Comparison of ENCODE assay signal across 20 cellular contexts in the genomic region with DNA sequence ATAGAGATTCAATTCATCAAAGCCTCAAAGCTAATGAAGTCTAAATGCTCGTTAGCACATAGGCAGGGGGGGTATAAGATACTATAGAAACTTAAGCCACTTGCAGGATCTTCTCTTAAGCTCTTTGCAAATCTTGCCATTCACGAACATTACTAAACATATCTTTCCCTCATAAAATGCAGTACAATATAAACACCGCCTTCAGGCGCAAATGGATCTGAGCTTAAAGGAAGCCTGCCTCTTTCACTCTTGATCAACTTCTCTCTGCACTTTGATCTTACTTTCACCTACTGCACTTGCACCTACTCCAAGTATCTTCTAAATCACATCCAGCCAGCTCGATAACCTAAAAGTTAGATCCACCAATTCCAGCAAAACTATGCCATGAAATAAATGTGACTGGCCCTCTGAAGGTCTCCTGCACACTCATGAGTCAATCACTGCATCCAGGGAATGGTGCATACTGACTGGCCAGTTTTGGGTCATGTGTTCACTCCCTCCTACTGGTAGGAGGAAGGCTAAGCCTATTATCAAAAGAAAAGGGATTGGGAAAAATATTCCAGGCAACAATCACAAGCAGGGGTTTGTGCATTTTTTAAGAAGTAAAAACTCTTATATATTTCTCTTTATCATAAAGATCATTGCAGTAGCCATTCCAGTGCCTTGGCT.
A peak's percentile ranks its signal among the peaks of the same experiment; 100 is the strongest.
DNase-seq lines count a peak whose midpoint lies in the region; ATAC-seq, FAIRE-seq and TF ChIP-seq lines count a peak whose summit lies in the region.
"Had no signal": no experiment of that assay in that cellular context is flagged by ENCODE, and none has a peak within 500 bp of the region (broad histone marks: within the 10 kb centered on the region; RNA-seq: fewer than 3 reads in every experiment).

No MANE protein-coding gene starts in this region.

- H3K14ac ChIP-seq in mesenchymal stem cell (ENCODE audit: low read length in 2 of 2), result no peak overlapping the region

- H3K9ac ChIP-seq in OCI-LY3 (ENCODE audit: low read length) (no peak overlapping the region), mesenchymal stem cell (ENCODE audit: low read length) (no peak overlapping the region)
- H3K9ac ChIP-seq: BLaER1 had no signal

- H2AFZ ChIP-seq in OCI-LY3 (ENCODE audit: low read depth, low read length) (no peak overlapping the region), mesenchymal stem cell (ENCODE audit: low read depth, low read length) (no peak overlapping the region)

- no peaks in the 10 kb centered on the region for H3K9me3 ChIP-seq in OCI-LY3 (ENCODE audit: insufficient read depth, low read length)
- no peaks in the 10 kb centered on the region for H3K9me3 ChIP-seq in mesenchymal stem cell (ENCODE audit: control insufficient read depth, low read length)
- H3K9me3 ChIP-seq: Peyer's patch had no signal

- H2AK5ac ChIP-seq in mesenchymal stem cell (ENCODE audit: low read length, severe bottlenecking), result no peak overlapping the region

- no peak overlapping the region for H4K8ac ChIP-seq in mesenchymal stem cell (ENCODE audit: low read length)

- H3K27ac ChIP-seq in OCI-LY3 (ENCODE audit: low read length) (no peak overlapping the region), mesenchymal stem cell (ENCODE audit: low read length, poor library complexity, severe bottlenecking) (no peak overlapping the region)
- H3K27ac ChIP-seq: BLaER1, Peyer's patch had no signal

- peaks cover 4% of the 10 kb centered on the region; the same call in 1 of the 2 replicates for H3K79me2 ChIP-seq in OCI-LY3 (ENCODE audit: low read length)

- TF ChIP-seq CTCF in OCI-LY3 (IDR thresholded peaks at IDR 0.05; ENCODE audit: low read depth, low read length), result no peak

- H3K4me2 ChIP-seq in OCI-LY3 (ENCODE audit: low read length) (0 out of 2 replicates have a peak overlapping the region, but pooled peaks have one; percentile 21), mesenchymal stem cell (ENCODE audit: low read length, poor library complexity, severe bottlenecking) (peak overlapping the region; percentile 20)
- H3K4me2 ChIP-seq: BLaER1 had no signal

- H2BK15ac ChIP-seq in mesenchymal stem cell (ENCODE audit: low read depth, poor library complexity, severe bottlenecking), result no peak overlapping the region

- H3K36me3 ChIP-seq in OCI-LY3 (replicated peaks; ENCODE audit: low read depth, low read length) (no peaks in the 10 kb centered on the region), mesenchymal stem cell (ENCODE audit: control insufficient read depth in 1 of 2, insufficient read depth in 2 of 2, low read depth in 1 of 2, low read length in 2 of 2) (no peaks in the 10 kb centered on the region)
- H3K36me3 ChIP-seq: BLaER1, Peyer's patch had no signal

- peaks cover 10% of the 10 kb centered on the region for H3K79me1 ChIP-seq in mesenchymal stem cell (replicated peaks; ENCODE audit: low read length, poor library complexity, severe bottlenecking)

- no peak overlapping the region for H4K91ac ChIP-seq in mesenchymal stem cell (ENCODE audit: low read length)

- no peak overlapping the region for H2BK5ac ChIP-seq in mesenchymal stem cell (ENCODE audit: low read depth, low read length, poor library complexity, severe bottlenecking)

- no peak for ATAC-seq in HG02678 (IDR thresholded peaks at IDR 0.05; ENCODE audit: unreplicated experiment)
- ATAC-seq: K562 had no signal

- no peak overlapping the region for H3K18ac ChIP-seq in mesenchymal stem cell (ENCODE audit: low read depth in 1 of 2, low read length in 2 of 2)

- WGBS in mesenchymal stem cell, result 98% methylated on average over 5 of the region's 5 CpGs

- H3K4me3 ChIP-seq in OCI-LY3 (ENCODE audit: low read length) (no peak overlapping the region), mesenchymal stem cell (ENCODE audit: insufficient read depth in 1 of 2, low read depth in 1 of 2, low read length in 2 of 2) (no peak overlapping the region)
- H3K4me3 ChIP-seq: BLaER1, K562, Peyer's patch had no signal

- no peak for DNase-seq in GM19239 (ENCODE audit: insufficient read length, low spot score)
- no peak for DNase-seq in mesenchymal stem cell
- no peak for DNase-seq in SIG-M5 treated with dmso at 0.1 percent for 504 hours (lab: John Stamatoyannopoulos, UW; ENCODE audit: unreplicated experiment)
- DNase-seq in KBM-7, result no peak
- DNase-seq in EL, result no peak
- DNase-seq: DND-41, GF-D8, NCI-H1092, NCI-H146, NCI-H2081 treated with DMSO at 0.1 percent for 48 hours, NCI-H510A, NCI-H774, Peyer's patch, SHP77 had no signal

- in situ Hi-C loops in KBM-7 (cut with MboI; ENCODE audit: low pct_unique_long_range_greater_than_20kb, low sequenced_read_pairs), result no loop called here

- H4K20me1 ChIP-seq in OCI-LY3 (ENCODE audit: insufficient read depth, low read length), result no peaks in the 10 kb centered on the region
- H4K20me1 ChIP-seq: BLaER1 had no signal

- H2BK12ac ChIP-seq in mesenchymal stem cell (ENCODE audit: low read length in 2 of 2), result no peak overlapping the region

- peak; percentile 74 for FAIRE-seq in GM19239 (lab: Jason Lieb, UNC)
- FAIRE-seq: GM12891, H1, K562 had no signal

- no peak overlapping the region for H2BK120ac ChIP-seq in mesenchymal stem cell (ENCODE audit: low read depth, low read length)

- H3K23ac ChIP-seq in mesenchymal stem cell (ENCODE audit: low read length in 2 of 2), result no peak overlapping the region

- H3K4me1 ChIP-seq in OCI-LY3 (ENCODE audit: low read length) (peaks cover 15% of the 10 kb centered on the region), mesenchymal stem cell (ENCODE audit: control insufficient read depth, insufficient read depth, low read depth, low read length) (no peaks in the 10 kb centered on the region)
- H3K4me1 ChIP-seq: Peyer's patch had no signal

- H3K4ac ChIP-seq in mesenchymal stem cell (ENCODE audit: low read depth in 1 of 2, low read length in 2 of 2), result no peak overlapping the region

- H3K27me3 ChIP-seq in OCI-LY3 (ENCODE audit: low read depth, low read length) (no peaks in the 10 kb centered on the region), mesenchymal stem cell (ENCODE audit: control insufficient read depth in 1 of 2, insufficient read depth in 1 of 2, low read length in 2 of 2) (no peaks in the 10 kb centered on the region)
- H3K27me3 ChIP-seq: BLaER1, Peyer's patch had no signal
